Comparison of ENCODE assay signal across 26 cellular contexts in genomic region chr21:45413922-45414321, GRCh38. TPM values are rescaled to one million over a fixed set of nuclear protein-coding genes. Genes with fewer than 3 reads are reported as not detected.
DNase-seq lines count a peak whose midpoint lies in the region; ATAC-seq, FAIRE-seq and TF ChIP-seq lines count a peak whose summit lies in the region.
"Had no signal": no experiment of that assay in that cellular context is flagged by ENCODE, and none has a peak within 500 bp of the region (broad histone marks: within the 10 kb centered on the region; RNA-seq: fewer than 3 reads in every experiment).

No MANE protein-coding gene starts in this region.

- H3K4me3 Mint-ChIP-seq in neural progenitor cell (no peak overlapping the region), immature natural killer cell (no peak overlapping the region)
- H3K4me3 Mint-ChIP-seq: CD4-positive, alpha-beta memory T cell had no signal

- no peak for ATAC-seq in K562
- no peak for ATAC-seq in GM21619 (IDR thresholded peaks at IDR 0.05; ENCODE audit: unreplicated experiment)

- POLR2A ChIA-PET in K562 (lab: Yijun Ruan, JAX) (interaction anchor here (0.8 to 1.2 kb wide), 2 partner anchors 9 to 125 kb away, joined by 3 to 5 read pairs; no protein-coding TSS in a partner anchor), PC-9 (lab: Charles Lee; ENCODE audit: unreplicated experiment) (no interaction called here)

- peaks cover 5% of the 10 kb centered on the region for H3K9me1 ChIP-seq in K562 (ENCODE audit: control insufficient read depth, insufficient read depth, low read length)

- H4K20me1 ChIP-seq in K562 (replicated peaks; ENCODE audit: control insufficient read depth, insufficient read depth, low read length) (peaks cover 8% of the 10 kb centered on the region), neural progenitor cell (ENCODE audit: low read depth) (peaks cover 100% of the 10 kb centered on the region), PC-9 (ENCODE audit: insufficient read depth) (no peaks in the 10 kb centered on the region)

- H3K4me2 ChIP-seq in K562 (ENCODE audit: insufficient read depth, low read length) (no peak overlapping the region), neural progenitor cell (peak overlapping the region; percentile 43), PC-9 (no peak overlapping the region)

- H3K36me3 Mint-ChIP-seq in neural progenitor cell = no peaks in the 10 kb centered on the region
- H3K36me3 Mint-ChIP-seq in immature natural killer cell = no peaks in the 10 kb centered on the region
- H3K36me3 Mint-ChIP-seq: CD4-positive, alpha-beta memory T cell had no signal

- H2AFZ ChIP-seq in K562 (ENCODE audit: low read depth, low read length) (no peak overlapping the region), neural progenitor cell (replicated peaks) (no peak overlapping the region), PC-9 (no peak overlapping the region)

- H3K79me2 ChIP-seq in K562 (ENCODE audit: control insufficient read depth, insufficient read depth, low read length) (peaks cover 28% of the 10 kb centered on the region), neural progenitor cell (ENCODE audit: low read depth) (peaks cover 100% of the 10 kb centered on the region), PC-9 (ENCODE audit: low read depth) (no peaks in the 10 kb centered on the region)

- H3K27ac ChIP-seq in K562 (ENCODE audit: extremely low read depth, low read depth, low read length) (no peak overlapping the region), right atrium auricular region (peak overlapping the region; percentile 90 to 91), neural progenitor cell (no peak overlapping the region), PC-9 (no peak overlapping the region)
- H3K27ac ChIP-seq: HL-60, transverse colon had no signal

- no peak overlapping the region for H3K27ac Mint-ChIP-seq in neural progenitor cell
- H3K27ac Mint-ChIP-seq in immature natural killer cell = no peak overlapping the region
- H3K27ac Mint-ChIP-seq: CD4-positive, alpha-beta memory T cell had no signal

- 65% methylated on average over 6 of the region's 7 CpGs for WGBS in K562 (ENCODE audit: insufficient coverage, low coverage, missing lambda C conversion rate)
- WGBS in lower leg skin, 2 donors = 64 to 84% methylated on average over 7 of the region's 7 CpGs

- peak; percentile 4 for DNase-seq in BE2C
- no peak for DNase-seq in K562 (ENCODE audit: extremely low read depth in 1 of 4, low spot score in 3 of 4)
- DNase-seq in right atrium auricular region (ENCODE audit: low spot score) = no peak
- no peak for DNase-seq in neural progenitor cell (ENCODE audit: low spot score)
- no peak for DNase-seq in PC-9
- no peak for DNase-seq in lower leg skin (ENCODE audit: low spot score in 2 of 2)
- no peak for DNase-seq in immature natural killer cell
- DNase-seq: activated gamma-delta T cell treated with Interleukin-2 at 50 U/mL for 16 hours; activated T-cell treated with anti-CD3 and anti-CD28 coated beads, Interleukin-2, amount 50 U/mL, for 1 hour; AML-193; DMS 273 treated with DMSO at 0.1 percent for 48 hours; dorsolateral prefrontal cortex; mammary epithelial cell; NCI-H146; NCI-H446; small intestine; stimulated activated CD4-positive, alpha-beta T cell treated with anti-CD3 and anti-CD28 coated beads, Interleukin-1b, Interleukin-23, amount 100 ng/mL, for 48 hours; stimulated activated CD8-positive, alpha-beta memory T cell treated with anti-CD3 and anti-CD28 coated beads, Interleukin-4, amount 100 ng/mL, for 48 hours; stomach; transverse colon had no signal

- TF ChIP-seq RAD21 in K562 (CRISPR knock-in tag; conservative IDR thresholded peaks at IDR 0.05 in 1 of 2, IDR thresholded peaks at IDR 0.05 in 1 of 2) = no peak

- in situ Hi-C loops in K562 (cut with MboI) = no loop called here

- peaks cover 4% of the 10 kb centered on the region for H3K27me3 Mint-ChIP-seq in neural progenitor cell (ENCODE audit: insufficient read depth, low read depth)
- H3K27me3 Mint-ChIP-seq in immature natural killer cell (ENCODE audit: low read depth in 3 of 3) = peaks cover 4 to 7% (median 5%) of the 10 kb centered on the region in 3 donors

- no peak for TF ChIP-seq POLR2A in K562 (conservative IDR thresholded peaks at IDR 0.05)
- no peak for TF ChIP-seq POLR2A in lower leg skin (IDR thresholded peaks at IDR 0.05)

- no peaks in the 10 kb centered on the region for H3K9me2 ChIP-seq in PC-9 (ENCODE audit: insufficient read depth)

- H3K4me3 ChIP-seq in BE2C (ENCODE audit: low read depth, low read length) (no peak overlapping the region), K562 (no peak overlapping the region), right atrium auricular region (no peak overlapping the region), neural progenitor cell (no peak overlapping the region), PC-9 (no peak overlapping the region), lower leg skin (ENCODE audit: low read depth, poor library complexity, severe bottlenecking) (no peak overlapping the region)
- H3K4me3 ChIP-seq: dorsolateral prefrontal cortex, stomach, transverse colon had no signal

- H3F3A ChIP-seq in neural progenitor cell (ENCODE audit: low read depth) = peaks cover 14% of the 10 kb centered on the region
- peaks cover 4% of the 10 kb centered on the region; the same call in 1 of the 2 replicates for H3F3A ChIP-seq in PC-9 (ENCODE audit: insufficient read depth, low read depth)

- CTCF ChIA-PET in K562 (lab: Yijun Ruan, JAX; ENCODE audit: low intra/inter-chr PET ratio) = no interaction called here
- CTCF ChIA-PET in PC-9 (lab: Charles Lee) = no interaction called here

- TF ChIP-seq EP300 in K562 (IDR thresholded peaks at IDR 0.05; ENCODE audit: low read length) = no peak

- H3K4me1 ChIP-seq in BE2C (peaks cover 4% of the 10 kb centered on the region), K562 (replicated peaks in 1 of 2; ENCODE audit: control insufficient read depth in 2 of 2, insufficient read depth in 2 of 2, low read length in 2 of 2) (peaks cover 41 to 90% of the 10 kb centered on the region in 2 experiments), right atrium auricular region (peaks cover 0 to 97% of the 10 kb centered on the region in 2 donors), neural progenitor cell (peaks cover 36% of the 10 kb centered on the region), PC-9 (replicated peaks; ENCODE audit: insufficient read depth) (no peaks in the 10 kb centered on the region)

- peaks cover 68% of the 10 kb centered on the region for H3K4me1 Mint-ChIP-seq in neural progenitor cell
- H3K4me1 Mint-ChIP-seq in immature natural killer cell = no peaks in the 10 kb centered on the region
- H3K4me1 Mint-ChIP-seq: CD4-positive, alpha-beta memory T cell had no signal

- H3K9me3 ChIP-seq in BE2C (no peaks in the 10 kb centered on the region), K562 (replicated peaks; ENCODE audit: control insufficient read depth, insufficient read depth, low read depth, low read length) (no peaks in the 10 kb centered on the region), right atrium auricular region (no peaks in the 10 kb centered on the region), neural progenitor cell (ENCODE audit: low read depth) (no peaks in the 10 kb centered on the region), PC-9 (ENCODE audit: insufficient read depth, low read depth) (no peaks in the 10 kb centered on the region)
- H3K9me3 ChIP-seq: stomach, transverse colon had no signal

- H3K27me3 ChIP-seq in BE2C (no peaks in the 10 kb centered on the region), K562 (ENCODE audit: control insufficient read depth in 2 of 2, insufficient read depth in 2 of 2, low read length in 2 of 2) (no peaks in the 10 kb centered on the region), right atrium auricular region (no peaks in the 10 kb centered on the region), neural progenitor cell (no peaks in the 10 kb centered on the region), PC-9 (ENCODE audit: insufficient read depth, low read depth) (no peaks in the 10 kb centered on the region)
- H3K27me3 ChIP-seq: transverse colon had no signal

- FAIRE-seq in K562 (lab: Jason Lieb, UNC) = no peak
- FAIRE-seq: A204.1, GM12892, keratinocyte, small intestine had no signal

- intact Hi-C loops in K562 (cut with micrococcal nuclease) = no loop called here
- intact Hi-C loops in PC-9 (cut with micrococcal nuclease; ENCODE audit: unreplicated experiment) = no loop called here
- intact Hi-C loops in lower leg skin (cut with DNase I; ENCODE audit: low total_unique reads) = no loop called here

- no peak for TF ChIP-seq CTCF in BE2C (IDR thresholded peaks at IDR 0.05; ENCODE audit: low read depth, low read length)
- TF ChIP-seq CTCF in K562 (IDR thresholded peaks at IDR 0.05 in 2 of 3, conservative IDR thresholded peaks at IDR 0.05 in 1 of 3; ENCODE audit: insufficient read depth in 2 of 3, low read depth in 1 of 3, low read length in 3 of 3) = no peak
- no peak for TF ChIP-seq CTCF in right atrium auricular region (IDR thresholded peaks at IDR 0.05)
- no peak for TF ChIP-seq CTCF in neural progenitor cell (IDR thresholded peaks at IDR 0.05)
- TF ChIP-seq CTCF in PC-9 (conservative IDR thresholded peaks at IDR 0.05) = no peak
- TF ChIP-seq CTCF in lower leg skin (IDR thresholded peaks at IDR 0.05) = no peak

- H3K9ac ChIP-seq in K562 (ENCODE audit: insufficient read depth in 1 of 2, low read depth in 2 of 2, low read length in 2 of 2) (peak overlapping the region in 1 of 2 experiments; percentile 66; a peak in 1 of 4 replicates), neural progenitor cell (no peak overlapping the region)

- H3K9me3 Mint-ChIP-seq in neural progenitor cell (no peaks in the 10 kb centered on the region), immature natural killer cell (no peaks in the 10 kb centered on the region)
- H3K9me3 Mint-ChIP-seq: CD4-positive, alpha-beta memory T cell had no signal

- BruUV-seq in K562 (replicated peaks; lab: Mats Ljungman, UMichigan) (no TSS peak), PC-9 (replicated peaks; lab: Mats Ljungman, UMichigan) (no TSS peak)

- H3K36me3 ChIP-seq in BE2C = no peaks in the 10 kb centered on the region
- H3K36me3 ChIP-seq in K562 (ENCODE audit: control insufficient read depth, insufficient read depth, low read length) = no peaks in the 10 kb centered on the region
- no peaks in the 10 kb centered on the region for H3K36me3 ChIP-seq in right atrium auricular region
- H3K36me3 ChIP-seq in neural progenitor cell = no peaks in the 10 kb centered on the region
- no peaks in the 10 kb centered on the region for H3K36me3 ChIP-seq in PC-9 (ENCODE audit: low read depth)
- H3K36me3 ChIP-seq: stomach, transverse colon had no signal

RNA-seq across cellular contexts. Expression of gene COL18A1, which starts 9.0 kb away (rescaled TPM):
- polyA plus RNA-seq in BE2C (2012; ENCODE audit: insufficient read depth, insufficient read length, low read depth) = 11.7 TPM
- 18.2 and 47.1 TPM in 2 replicates for total RNA-seq in K562 (2011; cell fraction: chromatin; rRNA removed; ENCODE audit: low replicate concordance)
- 42.8 and 53.0 TPM in 2 replicates for total RNA-seq in K562 (2011; cell fraction: nucleolus; rRNA removed)
- total RNA-seq in K562 (2011; cell fraction: nucleoplasm; rRNA removed) = 26.1 and 28.1 TPM in 2 replicates
- total RNA-seq in K562 (2014; rRNA removed) = 12.0 and 16.1 TPM in 2 replicates
- 0.54 and 1.1 TPM in 2 replicates for total RNA-seq in K562 (2014; rRNA removed; fragmentation: Illumina TruSeq; extraction: Trizol)
- 1.6 and 2.3 TPM in 2 replicates for total RNA-seq in K562 (2015; rRNA removed; fragmentation: Illumina TruSeq; extraction: Trizol)
- total RNA-seq in K562 (2021) = 16.1 and 16.4 TPM in 2 replicates
- 4.9 and 16.8 TPM in 2 replicates for polyA plus RNA-seq in K562 (2011; rRNA removed)
- 23.2 and 39.2 TPM in 2 replicates for polyA plus RNA-seq in K562 (2011; cell fraction: cytosol; rRNA removed)
- 67.4 and 83.8 TPM in 2 replicates for polyA plus RNA-seq in K562 (2011; cell fraction: nucleus; rRNA removed)
- 6.2 and 11.5 TPM in 2 replicates for polyA plus RNA-seq in K562 (2012)
- 2.0 and 5.5 TPM in 2 replicates for polyA plus RNA-seq in K562 (2014; fragmentation: Illumina TruSeq; extraction: Trizol)
- polyA plus RNA-seq in K562 (2014; fragmentation: Nextera tagmentation; extraction: Ambion mirVana) = under 1 TPM; 0.14 to 0.25 TPM
- 7.8 and 11.8 TPM in 2 replicates for polyA plus RNA-seq in K562 (2014; rRNA removed)
- 2.9 and 3.3 TPM in 2 replicates for polyA minus RNA-seq in K562 (2011; rRNA and poly(A)+ RNA removed)
- 11.5 and 49.2 TPM in 2 replicates for polyA minus RNA-seq in K562 (2011; cell fraction: cytosol; rRNA and poly(A)+ RNA removed)
- polyA minus RNA-seq in K562 (2011; cell fraction: nucleus; rRNA and poly(A)+ RNA removed) = 11.6 and 22.0 TPM in 2 replicates
- total RNA-seq in right atrium auricular region = 100 to 1,000 TPM; 117 to 134 TPM
- 52.6 and 291 TPM in 2 replicates for total RNA-seq in neural progenitor cell (ENCODE audit: low replicate concordance)
- total RNA-seq in PC-9 (2021) = 82.4 and 106 TPM in 2 replicates
- total RNA-seq in lower leg skin = 100 to 1,000 TPM in 1 of 4 donors, 10 to 100 TPM in 3; 63.3 to 126 (median 85.9) TPM
- polyA plus RNA-seq in immature natural killer cell = 1 to 10 TPM in 1 of 3 donors, under 1 TPM in 2; 0.30 to 1.8 (median 0.46) TPM

Comparison
In these comparisons a context has a peak if more than half of its experiments do, and no peak if none do; other contexts are left out.
1. H3K27ac ChIP-seq: peak in right atrium auricular region (2 of 2); none in K562 (single experiment), neural progenitor cell (single experiment) and PC-9 (single experiment).